Comparison of ENCODE assay signal across 8 cellular contexts in genomic region chr7:56079450-56080185, GRCh38. TPM values are rescaled to one million over a fixed set of nuclear protein-coding genes. Genes with fewer than 3 reads are reported as not detected.
DNase-seq lines count a peak whose midpoint lies in the region; ATAC-seq and TF ChIP-seq lines count a peak whose summit lies in the region.

No MANE protein-coding gene starts in this region.

- H3K4me1 ChIP-seq in IMR-90 (ENCODE audit: control insufficient read depth, insufficient read depth, low read length) = peaks cover 10% of the 10 kb centered on the region
- peaks cover 20 to 47% (median 31%) of the 10 kb centered on the region in 9 donors for H3K4me1 ChIP-seq in heart right ventricle

- peak overlapping the region; percentile 28 for H3K4ac ChIP-seq in IMR-90 (ENCODE audit: low read depth, low read length)

- no peaks in the 10 kb centered on the region for H4K20me1 ChIP-seq in IMR-90 (ENCODE audit: insufficient read depth, low read length)

- peak; percentile 35 for TF ChIP-seq RAD21 in IMR-90 (IDR thresholded peaks at IDR 0.05; ENCODE audit: low read length)

- no peak overlapping the region for H4K91ac ChIP-seq in IMR-90 (ENCODE audit: insufficient read depth, low read depth, low read length)

- H2BK15ac ChIP-seq in IMR-90 (ENCODE audit: low read depth, low read length) = no peak overlapping the region

- H3K27me3 Mint-ChIP-seq in activated T-helper 1 cell treated with anti-CD3 and anti-CD28 coated beads, Interleukin-12 subunit alpha, Interleukin-12 subunit beta, Interleukin-2, Interleukin-4 antibody, amounts not matched to agents 30 ng/mL and 10 ng/mL and 1 ng/mL, durations not matched to agents 14 hours and 24 hours and 36 hours (ENCODE audit: insufficient read depth) = no peaks in the 10 kb centered on the region
- no peaks in the 10 kb centered on the region for H3K27me3 Mint-ChIP-seq in stimulated activated naive B cell treated with anti-CD40 and anti-IgM and Interleukin-4, amounts not matched to agents 10 μg/mL and 1 μg/mL and 100 μg/mL, for 72 hours
- H3K27me3 Mint-ChIP-seq in mesothelial cell of epicardium (ENCODE audit: low read depth) = no peaks in the 10 kb centered on the region

- H3K79me1 ChIP-seq in IMR-90 (ENCODE audit: low read depth in 1 of 2, low read length in 2 of 2) = 0 out of 4 replicates have a peak, but pooled peaks cover 0 to 3% of the 10 kb centered on the region in 2 experiments

- no peak overlapping the region for H2AK5ac ChIP-seq in IMR-90 (ENCODE audit: low read depth, low read length)

- no peaks in the 10 kb centered on the region for H3K4me1 Mint-ChIP-seq in activated T-helper 1 cell treated with anti-CD3 and anti-CD28 coated beads, Interleukin-12 subunit alpha, Interleukin-12 subunit beta, Interleukin-2, Interleukin-4 antibody, amounts not matched to agents 30 ng/mL and 10 ng/mL and 1 ng/mL, durations not matched to agents 14 hours and 24 hours and 36 hours (ENCODE audit: low read depth)
- peaks cover 0 to 5% of the 10 kb centered on the region in 2 donors for H3K4me1 Mint-ChIP-seq in stimulated activated naive B cell treated with anti-CD40 and anti-IgM and Interleukin-4, amounts not matched to agents 10 μg/mL and 1 μg/mL and 100 μg/mL, for 72 hours
- H3K4me1 Mint-ChIP-seq in mesothelial cell of epicardium = no peaks in the 10 kb centered on the region

- BruUV-seq in IMR-90 (replicated peaks; lab: Mats Ljungman, UMichigan) = TSS peak; percentile 93

- DNase-seq in IMR-90 = peak; percentile 71
- DNase-seq in activated T-helper 1 cell treated with anti-CD3 and anti-CD28 coated beads, Interleukin-12 subunit alpha, Interleukin-12 subunit beta, Interleukin-2, Interleukin-4 antibody, amounts not matched to agents 30 ng/mL and 10 ng/mL and 1 ng/mL, durations not matched to agents 14 hours and 24 hours and 36 hours (ENCODE audit: low spot score) = no peak
- peak; percentile 87 to 89 for DNase-seq in heart right ventricle
- no peak for DNase-seq in stimulated activated naive B cell treated with anti-CD40 and anti-IgM and Interleukin-4, amounts not matched to agents 10 μg/mL and 1 μg/mL and 100 μg/mL, for 72 hours
- no peak for DNase-seq in DMS114 treated with DMSO at 0.1 percent for 48 hours (lab: John Stamatoyannopoulos, UW; ENCODE audit: unreplicated experiment)
- DNase-seq in mesothelial cell of epicardium (ENCODE audit: low spot score in 2 of 2, unreplicated experiment in 2 of 2) = no peak
- no peak for DNase-seq in activated naive CD4-positive, alpha-beta T cell treated with Interleukin-2 at 50 U/mL for 16 hours

- H3K14ac ChIP-seq in IMR-90 (replicated peaks; ENCODE audit: low read depth, low read length) = peak overlapping the region; percentile 22; the same call in 1 of the 2 replicates

- no peak overlapping the region; the same call in 1 of the 2 replicates for H4K5ac ChIP-seq in IMR-90 (ENCODE audit: low read depth, low read length)

- dilution Hi-C loops in IMR-90 (cut with HindIII; ENCODE audit: low sequenced_read_pairs, unreplicated experiment) = no loop called here

- H3K9ac ChIP-seq in IMR-90 (ENCODE audit: low read depth, low read length) = peak overlapping the region; percentile 6; the same call in 1 of the 2 replicates

- H3K9me1 ChIP-seq in IMR-90 (ENCODE audit: insufficient read depth, low read length) = 0 out of 2 replicates have a peak, but pooled peaks cover 3% of the 10 kb centered on the region

- intact Hi-C loops in IMR-90 (cut with micrococcal nuclease) (no loop called here), heart right ventricle (cut with DNase I) (loop anchor here in 4 of 10 donors (1.0 to 10.0 kb wide), 3 partner anchors 12 to 435 kb away; no protein-coding TSS in a partner anchor)
- intact Hi-C loops in activated T-helper 1 cell treated with anti-CD3 and anti-CD28 coated beads, Interleukin-12 subunit alpha, Interleukin-12 subunit beta, Interleukin-2, Interleukin-4 antibody, amounts not matched to agents 30 ng/mL and 10 ng/mL and 1 ng/mL, durations not matched to agents 14 hours and 24 hours and 36 hours (cut with micrococcal nuclease) = no loop called here

- no peak overlapping the region for H3K4me3 ChIP-seq in IMR-90 (ENCODE audit: insufficient read depth, low read depth, low read length)
- H3K4me3 ChIP-seq in heart right ventricle = peak overlapping the region in 1 of 10 donors; percentile 3

- H3K27me3 ChIP-seq in IMR-90 (ENCODE audit: control insufficient read depth, insufficient read depth, low read length) (no peaks in the 10 kb centered on the region), heart right ventricle (no peaks in the 10 kb centered on the region)

- H3K9me3 ChIP-seq in IMR-90 (ENCODE audit: control insufficient read depth, insufficient read depth, low read length) = no peaks in the 10 kb centered on the region
- no peaks in the 10 kb centered on the region for H3K9me3 ChIP-seq in heart right ventricle

- H3K56ac ChIP-seq in IMR-90 (ENCODE audit: extremely low read depth, insufficient read depth, low read length) = no peak overlapping the region

- WGBS in IMR-90 (ENCODE audit: extremely low coverage in 2 of 2, insufficient read length in 1 of 2), 2 experiments = no CpG with 5 or more reads among the region's 12 CpGs
- WGBS in heart right ventricle, 2 donors = 5 to 6% methylated on average over 12 of the region's 12 CpGs

- H2BK5ac ChIP-seq in IMR-90 (ENCODE audit: low read depth, low read length, poor library complexity, severe bottlenecking) = no peak overlapping the region

- TF ChIP-seq POLR2A in IMR-90 (IDR thresholded peaks at IDR 0.05; ENCODE audit: low read depth, low read length) = no peak

- CTCF ChIA-PET in IMR-90 (lab: Yijun Ruan, JAX) = interaction anchor here (0.5 to 1.9 kb wide), 7 partner anchors 9 to 189 kb away, joined by 3 to 8 read pairs (median 3); partner anchors contain the start of gene PHKG1

- H3K9me3 Mint-ChIP-seq in activated T-helper 1 cell treated with anti-CD3 and anti-CD28 coated beads, Interleukin-12 subunit alpha, Interleukin-12 subunit beta, Interleukin-2, Interleukin-4 antibody, amounts not matched to agents 30 ng/mL and 10 ng/mL and 1 ng/mL, durations not matched to agents 14 hours and 24 hours and 36 hours = no peaks in the 10 kb centered on the region
- H3K9me3 Mint-ChIP-seq in stimulated activated naive B cell treated with anti-CD40 and anti-IgM and Interleukin-4, amounts not matched to agents 10 μg/mL and 1 μg/mL and 100 μg/mL, for 72 hours = no peaks in the 10 kb centered on the region
- no peaks in the 10 kb centered on the region for H3K9me3 Mint-ChIP-seq in mesothelial cell of epicardium

- peak overlapping the region; percentile 7; the same call in 1 of the 2 replicates for H3K4me2 ChIP-seq in IMR-90 (ENCODE audit: low read depth, low read length)

- H3K27ac Mint-ChIP-seq in activated T-helper 1 cell treated with anti-CD3 and anti-CD28 coated beads, Interleukin-12 subunit alpha, Interleukin-12 subunit beta, Interleukin-2, Interleukin-4 antibody, amounts not matched to agents 30 ng/mL and 10 ng/mL and 1 ng/mL, durations not matched to agents 14 hours and 24 hours and 36 hours = peak overlapping the region; percentile 23
- peak overlapping the region; percentile 71 for H3K27ac Mint-ChIP-seq in stimulated activated naive B cell treated with anti-CD40 and anti-IgM and Interleukin-4, amounts not matched to agents 10 μg/mL and 1 μg/mL and 100 μg/mL, for 72 hours
- H3K27ac Mint-ChIP-seq in mesothelial cell of epicardium = no peak overlapping the region

- H2BK20ac ChIP-seq in IMR-90 (ENCODE audit: low read depth, low read length) = no peak overlapping the region

- H3K18ac ChIP-seq in IMR-90 (ENCODE audit: low read depth, low read length) = no peak overlapping the region

- H3K4me3 Mint-ChIP-seq in activated T-helper 1 cell treated with anti-CD3 and anti-CD28 coated beads, Interleukin-12 subunit alpha, Interleukin-12 subunit beta, Interleukin-2, Interleukin-4 antibody, amounts not matched to agents 30 ng/mL and 10 ng/mL and 1 ng/mL, durations not matched to agents 14 hours and 24 hours and 36 hours = no peak overlapping the region
- H3K4me3 Mint-ChIP-seq in stimulated activated naive B cell treated with anti-CD40 and anti-IgM and Interleukin-4, amounts not matched to agents 10 μg/mL and 1 μg/mL and 100 μg/mL, for 72 hours = no peak overlapping the region
- H3K4me3 Mint-ChIP-seq in mesothelial cell of epicardium = no peak overlapping the region

- ATAC-seq in IMR-90 (ENCODE audit: low read depth) (peak; percentile 86), heart right ventricle (peak; percentile 79 to 93 (median 90)), HG02623 (IDR thresholded peaks at IDR 0.05; ENCODE audit: unreplicated experiment) (no peak)
- ATAC-seq in stimulated activated naive B cell treated with anti-CD40 and anti-IgM and Interleukin-4, amounts not matched to agents 10 μg/mL and 1 μg/mL and 100 μg/mL, for 72 hours (replicated peaks) = no peak

- H3K36me3 ChIP-seq in IMR-90 (ENCODE audit: control insufficient read depth, insufficient read depth, low read length) = peaks cover 21% of the 10 kb centered on the region; the same call in 1 of the 2 replicates
- peaks cover 0 to 44% (median 0%) of the 10 kb centered on the region in 9 donors for H3K36me3 ChIP-seq in heart right ventricle

- TF ChIP-seq CTCF in IMR-90 (conservative IDR thresholded peaks at IDR 0.05; ENCODE audit: low read depth, low read length) (peak; percentile 73), heart right ventricle (IDR thresholded peaks at IDR 0.05) (peak; percentile 63 to 94 (median 79)), mesothelial cell of epicardium (IDR thresholded peaks at IDR 0.05; ENCODE audit: unreplicated experiment) (no peak)

- POLR2A ChIA-PET in IMR-90 (lab: Charles Lee; ENCODE audit: unreplicated experiment) = no interaction called here

- peak overlapping the region; percentile 79 for H2AFZ ChIP-seq in IMR-90 (replicated peaks; ENCODE audit: low read length, poor library complexity)

- H3K27ac ChIP-seq in IMR-90 (ENCODE audit: insufficient read depth, low read length) = peak overlapping the region; percentile 54; the same call in 1 of the 2 replicates
- H3K27ac ChIP-seq in heart right ventricle = peak overlapping the region; percentile 70 to 95 (median 86)

- in situ Hi-C loops in IMR-90 (cut with MboI; ENCODE audit: low sequenced_read_pairs) = loop anchor here (10.0 to 25.0 kb wide), 3 partner anchors 435 to 1317 kb away; partner anchors contain the start of gene SEC61G

- H4K8ac ChIP-seq in IMR-90 (ENCODE audit: low read depth in 2 of 2, low read length in 2 of 2) = peak overlapping the region in 1 of 2 experiments; percentile 36; a peak in 1 of 4 replicates

- no peak overlapping the region; the same call in 1 of the 2 replicates for H3K23ac ChIP-seq in IMR-90 (ENCODE audit: low read depth, low read length)

- H2BK120ac ChIP-seq in IMR-90 (ENCODE audit: low read depth, low read length) = no peak overlapping the region

- H2AK9ac ChIP-seq in IMR-90 (replicated peaks; ENCODE audit: low read depth, low read length, poor library complexity) = peak overlapping the region; percentile 68

- H3K36me3 Mint-ChIP-seq in activated T-helper 1 cell treated with anti-CD3 and anti-CD28 coated beads, Interleukin-12 subunit alpha, Interleukin-12 subunit beta, Interleukin-2, Interleukin-4 antibody, amounts not matched to agents 30 ng/mL and 10 ng/mL and 1 ng/mL, durations not matched to agents 14 hours and 24 hours and 36 hours (ENCODE audit: low read depth) = peaks cover 20% of the 10 kb centered on the region
- H3K36me3 Mint-ChIP-seq in stimulated activated naive B cell treated with anti-CD40 and anti-IgM and Interleukin-4, amounts not matched to agents 10 μg/mL and 1 μg/mL and 100 μg/mL, for 72 hours = peaks cover 43 to 50% of the 10 kb centered on the region in 2 donors
- H3K36me3 Mint-ChIP-seq in mesothelial cell of epicardium = peaks cover 18% of the 10 kb centered on the region

RNA-seq across cellular contexts. Expression of gene PHKG1, which starts 13.1 kb away (rescaled TPM):
- total RNA-seq in IMR-90 (2012; rRNA removed) (under 0.01 and 0.72 TPM in 2 replicates), heart right ventricle (10 to 100 TPM; 17.1 to 52.2 (median 24.1) TPM), mesothelial cell of epicardium (1.7 to 2.6 TPM (median 2.6 TPM) in 3 replicates)
- polyA plus RNA-seq in IMR-90 (2012; rRNA removed) (0.62 and 0.67 TPM in 2 replicates), heart right ventricle (10 to 100 TPM in 1 of 2 donors, 1 to 10 TPM in 1; 2.3 to 14.8 TPM)
- polyA plus RNA-seq in IMR-90 (2012; cell fraction: cytosol; rRNA removed) = 0.04 and 0.13 TPM in 2 replicates
- polyA plus RNA-seq in IMR-90 (2012; cell fraction: nucleus; rRNA removed; ENCODE audit: low replicate concordance) = 2.8 and 3.3 TPM in 2 replicates
- 3.4 and 4.3 TPM in 2 replicates for total RNA-seq in activated T-helper 1 cell treated with anti-CD3 and anti-CD28 coated beads, Interleukin-12 subunit alpha, Interleukin-12 subunit beta, Interleukin-2, Interleukin-4 antibody, amounts not matched to agents 30 ng/mL and 10 ng/mL and 1 ng/mL, durations not matched to agents 14 hours and 24 hours and 36 hours

RNA-seq across cellular contexts. Expression of gene SUMF2, which starts 15.5 kb away (rescaled TPM):
- 93.0 and 97.3 TPM in 2 replicates for total RNA-seq in IMR-90 (2012; rRNA removed)
- polyA plus RNA-seq in IMR-90 (2012; rRNA removed) = 80.7 and 86.2 TPM in 2 replicates
- 80.4 and 106 TPM in 2 replicates for polyA plus RNA-seq in IMR-90 (2012; cell fraction: cytosol; rRNA removed)
- polyA plus RNA-seq in IMR-90 (2012; cell fraction: nucleus; rRNA removed; ENCODE audit: low replicate concordance) = 103 and 170 TPM in 2 replicates
- 157 and 166 TPM in 2 replicates for total RNA-seq in activated T-helper 1 cell treated with anti-CD3 and anti-CD28 coated beads, Interleukin-12 subunit alpha, Interleukin-12 subunit beta, Interleukin-2, Interleukin-4 antibody, amounts not matched to agents 30 ng/mL and 10 ng/mL and 1 ng/mL, durations not matched to agents 14 hours and 24 hours and 36 hours
- total RNA-seq in heart right ventricle = 10 to 100 TPM; 20.8 to 49.2 (median 32.6) TPM
- polyA plus RNA-seq in heart right ventricle = 10 to 100 TPM; 38.2 to 49.0 TPM
- 153 to 156 TPM (median 156 TPM) in 3 replicates for total RNA-seq in mesothelial cell of epicardium

RNA-seq across cellular contexts. Expression of gene CHCHD2, which starts 26.7 kb away (rescaled TPM):
- total RNA-seq in IMR-90 (2012; rRNA removed) (423 and 532 TPM in 2 replicates), heart right ventricle (100 to 1,000 TPM; 379 to 537 (median 426) TPM), mesothelial cell of epicardium (195 to 215 TPM (median 214 TPM) in 3 replicates)
- polyA plus RNA-seq in IMR-90 (2012; rRNA removed) (522 and 592 TPM in 2 replicates), heart right ventricle (1,000 to 10,000 TPM in 1 of 2 donors, 10 to 100 TPM in 1; 73.0 to 1,047 TPM)
- 647 and 1,158 TPM in 2 replicates for polyA plus RNA-seq in IMR-90 (2012; cell fraction: cytosol; rRNA removed)
- 177 and 467 TPM in 2 replicates for polyA plus RNA-seq in IMR-90 (2012; cell fraction: nucleus; rRNA removed; ENCODE audit: low replicate concordance)
- total RNA-seq in activated T-helper 1 cell treated with anti-CD3 and anti-CD28 coated beads, Interleukin-12 subunit alpha, Interleukin-12 subunit beta, Interleukin-2, Interleukin-4 antibody, amounts not matched to agents 30 ng/mL and 10 ng/mL and 1 ng/mL, durations not matched to agents 14 hours and 24 hours and 36 hours = 613 and 617 TPM in 2 replicates

RNA-seq across cellular contexts. Expression of gene CCT6A, which starts 28.1 kb away (rescaled TPM):
- total RNA-seq in IMR-90 (2012; rRNA removed) (265 and 311 TPM in 2 replicates), heart right ventricle (10 to 100 TPM; 53.5 to 74.8 (median 66.2) TPM), mesothelial cell of epicardium (124 to 130 TPM (median 127 TPM) in 3 replicates)
- polyA plus RNA-seq in IMR-90 (2012; rRNA removed) (133 and 135 TPM in 2 replicates), heart right ventricle (100 to 1,000 TPM in 1 of 2 donors, 10 to 100 TPM in 1; 79.9 to 155 TPM)
- polyA plus RNA-seq in IMR-90 (2012; cell fraction: cytosol; rRNA removed) = 29.8 and 49.8 TPM in 2 replicates
- polyA plus RNA-seq in IMR-90 (2012; cell fraction: nucleus; rRNA removed; ENCODE audit: low replicate concordance) = 22.8 and 122 TPM in 2 replicates
- 308 TPM in 2 replicates for total RNA-seq in activated T-helper 1 cell treated with anti-CD3 and anti-CD28 coated beads, Interleukin-12 subunit alpha, Interleukin-12 subunit beta, Interleukin-2, Interleukin-4 antibody, amounts not matched to agents 30 ng/mL and 10 ng/mL and 1 ng/mL, durations not matched to agents 14 hours and 24 hours and 36 hours

RNA-seq across cellular contexts. Expression of gene PSPH, which starts 28.4 kb away (rescaled TPM):
- total RNA-seq in IMR-90 (2012; rRNA removed) (48.4 and 55.8 TPM in 2 replicates), heart right ventricle (10 to 100 TPM in 4 of 10 donors, 1 to 10 TPM in 6; 7.5 to 14.7 (median 9.8) TPM), mesothelial cell of epicardium (16.9 to 19.9 TPM (median 19.5 TPM) in 3 replicates)
- polyA plus RNA-seq in IMR-90 (2012; rRNA removed) (30.0 and 31.8 TPM in 2 replicates), heart right ventricle (1 to 10 TPM; 5.1 TPM)
- 18.3 and 22.0 TPM in 2 replicates for polyA plus RNA-seq in IMR-90 (2012; cell fraction: cytosol; rRNA removed)
- 8.3 and 15.5 TPM in 2 replicates for polyA plus RNA-seq in IMR-90 (2012; cell fraction: nucleus; rRNA removed; ENCODE audit: low replicate concordance)
- total RNA-seq in activated T-helper 1 cell treated with anti-CD3 and anti-CD28 coated beads, Interleukin-12 subunit alpha, Interleukin-12 subunit beta, Interleukin-2, Interleukin-4 antibody, amounts not matched to agents 30 ng/mL and 10 ng/mL and 1 ng/mL, durations not matched to agents 14 hours and 24 hours and 36 hours = 17.3 and 19.3 TPM in 2 replicates

Comparison
In these comparisons a context has a peak if more than half of its experiments do, and no peak if none do; other contexts are left out.
1. ATAC-seq: peak in IMR-90 (single experiment) and heart right ventricle (8 of 8); none in stimulated activated naive B cell treated with anti-CD40 and anti-IgM and Interleukin-4, amounts not matched to agents 10 μg/mL and 1 μg/mL and 100 μg/mL, for 72 hours (0 of 2) and HG02623 (single experiment).
2. DNase-seq: peak in IMR-90 (single experiment) and heart right ventricle (2 of 2); none in activated T-helper 1 cell treated with anti-CD3 and anti-CD28 coated beads, Interleukin-12 subunit alpha, Interleukin-12 subunit beta, Interleukin-2, Interleukin-4 antibody, amounts not matched to agents 30 ng/mL and 10 ng/mL and 1 ng/mL, durations not matched to agents 14 hours and 24 hours and 36 hours (single experiment), stimulated activated naive B cell treated with anti-CD40 and anti-IgM and Interleukin-4, amounts not matched to agents 10 μg/mL and 1 μg/mL and 100 μg/mL, for 72 hours (single experiment), DMS114 treated with DMSO at 0.1 percent for 48 hours (single experiment), mesothelial cell of epicardium (0 of 2) and activated naive CD4-positive, alpha-beta T cell treated with Interleukin-2 at 50 U/mL for 16 hours (single experiment).